ENCODE assay signal across 2 cellular contexts in the genomic region with DNA sequence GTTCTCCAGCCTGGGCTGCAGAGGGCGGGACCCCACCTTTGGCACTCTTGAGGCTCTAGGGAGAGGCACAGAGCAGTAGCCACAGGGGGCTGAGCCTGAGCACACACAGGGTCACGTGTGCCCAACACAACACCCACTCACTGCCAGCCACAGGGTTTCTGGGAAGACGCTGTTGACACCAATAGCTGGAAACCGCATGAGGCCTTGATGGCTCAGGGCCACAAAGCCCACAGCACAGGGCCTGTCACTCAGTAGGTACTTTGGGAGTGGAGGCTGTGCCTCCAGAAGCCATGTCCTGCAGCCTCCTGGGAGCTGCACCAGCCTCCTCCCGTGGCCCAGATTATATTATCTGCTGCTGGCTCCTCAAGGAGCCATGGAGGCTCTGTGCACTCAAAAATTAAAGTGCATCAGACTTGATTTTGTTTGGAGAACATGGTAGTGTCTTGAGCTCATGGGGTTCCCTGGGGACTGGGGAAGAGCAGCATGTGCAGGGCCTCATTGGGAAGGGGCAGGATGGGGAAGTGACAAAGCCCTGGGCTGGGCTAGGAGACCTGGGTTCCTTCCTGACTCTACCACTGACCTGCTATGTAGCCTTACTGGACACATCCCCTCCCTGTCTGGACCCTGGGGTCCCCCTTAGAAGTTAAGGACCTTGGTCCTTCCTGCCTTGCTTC.
A peak's percentile ranks its signal among the peaks of the same experiment; 100 is the strongest.
TF ChIP-seq lines count a peak whose summit lies in the region.

No MANE protein-coding gene starts in this region.

TF ChIP-seq in K562, 482 proteins besides CTCF, POLR2A, EP300 and RAD21 (continued from another document and continues in another):
- TF ChIP-seq CBX3 (IDR thresholded peaks at IDR 0.05; ENCODE audit: borderline replicate concordance in 1 of 2, low read length in 2 of 2) (peak in 1 of 2 experiments; percentile 60; a peak in 1 of 3 replicates), NR2C2 (CRISPR knock-in tag; IDR thresholded peaks at IDR 0.05) (no peak), NR2C2 (tag; IDR thresholded peaks at IDR 0.05) (peak; percentile 47; the same call in 1 of the 2 replicates), ZKSCAN1 (IDR thresholded peaks at IDR 0.05; ENCODE audit: low read depth, low read length) (peak; percentile 81), ZNF592 (IDR thresholded peaks at IDR 0.05) (peak; percentile 14; the same call in 1 of the 2 replicates), E2F6 (IDR thresholded peaks at IDR 0.05; ENCODE audit: borderline replicate concordance in 1 of 2, extremely low read depth in 1 of 2, insufficient read depth in 1 of 2, insufficient read length in 1 of 2, low read depth in 1 of 2, low read length in 1 of 2, poor library complexity in 1 of 2, severe bottlenecking in 1 of 2) (peak; percentile 22 to 44), EGR1 (conservative IDR thresholded peaks at IDR 0.05) (peak; percentile 85), DMBX1 (CRISPR knock-in tag; IDR thresholded peaks at IDR 0.05; ENCODE audit: borderline replicate concordance) (peak; percentile 24; the same call in 1 of the 2 replicates), USF2 (CRISPR knock-in tag; IDR thresholded peaks at IDR 0.05) (peak; percentile 78), CREM (IDR thresholded peaks at IDR 0.05; ENCODE audit: low read depth) (peak; percentile 23; the same call in 1 of the 2 replicates), HNRNPUL1 (IDR thresholded peaks at IDR 0.05; ENCODE audit: low read length) (no peak), CBFA2T2 (conservative IDR thresholded peaks at IDR 0.05) (peak; percentile 35; the same call in 1 of the 2 replicates), RUNX1 (IDR thresholded peaks at IDR 0.05; ENCODE audit: low read depth) (no peak), YY1 (IDR thresholded peaks at IDR 0.05; ENCODE audit: borderline replicate concordance in 1 of 3, control insufficient read depth in 1 of 3, extremely low read depth in 1 of 3, insufficient read depth in 3 of 3, insufficient read length in 1 of 3, insufficient replicate concordance in 2 of 3, low read depth in 1 of 3, low read length in 2 of 3) (no peak), ZBTB8A (IDR thresholded peaks at IDR 0.05; ENCODE audit: partially characterized antibody) (no peak), ZNF311 (CRISPR knock-in tag; IDR thresholded peaks at IDR 0.05) (no peak), BHLHE40 (IDR thresholded peaks at IDR 0.05; ENCODE audit: low read length) (peak; percentile 80)
- TF ChIP-seq, protein P1, sequence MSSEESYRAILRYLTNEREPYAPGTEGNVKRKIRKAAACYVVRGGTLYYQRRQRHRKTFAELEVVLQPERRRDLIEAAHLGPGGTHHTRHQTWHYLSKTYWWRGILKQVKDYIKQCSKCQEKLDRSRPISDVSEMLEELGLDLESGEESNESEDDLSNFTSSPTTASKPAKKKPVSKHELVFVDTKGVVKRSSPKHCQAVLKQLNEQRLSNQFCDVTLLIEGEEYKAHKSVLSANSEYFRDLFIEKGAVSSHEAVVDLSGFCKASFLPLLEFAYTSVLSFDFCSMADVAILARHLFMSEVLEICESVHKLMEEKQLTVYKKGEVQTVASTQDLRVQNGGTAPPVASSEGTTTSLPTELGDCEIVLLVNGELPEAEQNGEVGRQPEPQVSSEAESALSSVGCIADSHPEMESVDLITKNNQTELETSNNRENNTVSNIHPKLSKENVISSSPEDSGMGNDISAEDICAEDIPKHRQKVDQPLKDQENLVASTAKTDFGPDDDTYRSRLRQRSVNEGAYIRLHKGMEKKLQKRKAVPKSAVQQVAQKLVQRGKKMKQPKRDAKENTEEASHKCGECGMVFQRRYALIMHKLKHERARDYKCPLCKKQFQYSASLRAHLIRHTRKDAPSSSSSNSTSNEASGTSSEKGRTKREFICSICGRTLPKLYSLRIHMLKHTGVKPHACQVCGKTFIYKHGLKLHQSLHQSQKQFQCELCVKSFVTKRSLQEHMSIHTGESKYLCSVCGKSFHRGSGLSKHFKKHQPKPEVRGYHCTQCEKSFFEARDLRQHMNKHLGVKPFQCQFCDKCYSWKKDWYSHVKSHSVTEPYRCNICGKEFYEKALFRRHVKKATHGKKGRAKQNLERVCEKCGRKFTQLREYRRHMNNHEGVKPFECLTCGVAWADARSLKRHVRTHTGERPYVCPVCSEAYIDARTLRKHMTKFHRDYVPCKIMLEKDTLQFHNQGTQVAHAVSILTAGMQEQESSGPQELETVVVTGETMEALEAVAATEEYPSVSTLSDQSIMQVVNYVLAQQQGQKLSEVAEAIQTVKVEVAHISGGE (CRISPR knock-in tag; IDR thresholded peaks at IDR 0.05), result peak in 1 of 3 experiments; percentile 15; a peak in 1 of 6 replicates

TF ChIP-seq in SK-N-SH treated with all-trans-retinoic acid at 6 μM for 48 hours, 23 proteins besides CTCF, POLR2A, EP300 and RAD21 (continued from another document):
- TF ChIP-seq, protein P2, sequence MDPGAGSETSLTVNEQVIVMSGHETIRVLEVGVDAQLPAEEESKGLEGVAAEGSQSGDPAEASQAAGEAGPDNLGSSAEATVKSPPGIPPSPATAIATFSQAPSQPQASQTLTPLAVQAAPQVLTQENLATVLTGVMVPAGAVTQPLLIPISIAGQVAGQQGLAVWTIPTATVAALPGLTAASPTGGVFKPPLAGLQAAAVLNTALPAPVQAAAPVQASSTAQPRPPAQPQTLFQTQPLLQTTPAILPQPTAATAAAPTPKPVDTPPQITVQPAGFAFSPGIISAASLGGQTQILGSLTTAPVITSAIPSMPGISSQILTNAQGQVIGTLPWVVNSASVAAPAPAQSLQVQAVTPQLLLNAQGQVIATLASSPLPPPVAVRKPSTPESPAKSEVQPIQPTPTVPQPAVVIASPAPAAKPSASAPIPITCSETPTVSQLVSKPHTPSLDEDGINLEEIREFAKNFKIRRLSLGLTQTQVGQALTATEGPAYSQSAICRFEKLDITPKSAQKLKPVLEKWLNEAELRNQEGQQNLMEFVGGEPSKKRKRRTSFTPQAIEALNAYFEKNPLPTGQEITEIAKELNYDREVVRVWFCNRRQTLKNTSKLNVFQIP (CRISPR knock-in tag; IDR thresholded peaks at IDR 0.05; ENCODE audit: borderline replicate concordance, low read depth), result no peak
- TF ChIP-seq TOX (CRISPR knock-in tag; IDR thresholded peaks at IDR 0.05; ENCODE audit: borderline replicate concordance) (no peak), ESRRG (CRISPR knock-in tag; IDR thresholded peaks at IDR 0.05) (no peak), GLIS3 (CRISPR knock-in tag; IDR thresholded peaks at IDR 0.05) (no peak), ZNF8 (CRISPR knock-in tag; IDR thresholded peaks at IDR 0.05) (no peak), CSRNP3 (CRISPR knock-in tag; IDR thresholded peaks at IDR 0.05) (no peak), ZNF70 (CRISPR knock-in tag; IDR thresholded peaks at IDR 0.05) (no peak), ZFP30 (CRISPR knock-in tag; IDR thresholded peaks at IDR 0.05) (no peak), CREB5 (CRISPR knock-in tag; IDR thresholded peaks at IDR 0.05; ENCODE audit: low read depth) (no peak)
- TF ChIP-seq, protein P3, sequence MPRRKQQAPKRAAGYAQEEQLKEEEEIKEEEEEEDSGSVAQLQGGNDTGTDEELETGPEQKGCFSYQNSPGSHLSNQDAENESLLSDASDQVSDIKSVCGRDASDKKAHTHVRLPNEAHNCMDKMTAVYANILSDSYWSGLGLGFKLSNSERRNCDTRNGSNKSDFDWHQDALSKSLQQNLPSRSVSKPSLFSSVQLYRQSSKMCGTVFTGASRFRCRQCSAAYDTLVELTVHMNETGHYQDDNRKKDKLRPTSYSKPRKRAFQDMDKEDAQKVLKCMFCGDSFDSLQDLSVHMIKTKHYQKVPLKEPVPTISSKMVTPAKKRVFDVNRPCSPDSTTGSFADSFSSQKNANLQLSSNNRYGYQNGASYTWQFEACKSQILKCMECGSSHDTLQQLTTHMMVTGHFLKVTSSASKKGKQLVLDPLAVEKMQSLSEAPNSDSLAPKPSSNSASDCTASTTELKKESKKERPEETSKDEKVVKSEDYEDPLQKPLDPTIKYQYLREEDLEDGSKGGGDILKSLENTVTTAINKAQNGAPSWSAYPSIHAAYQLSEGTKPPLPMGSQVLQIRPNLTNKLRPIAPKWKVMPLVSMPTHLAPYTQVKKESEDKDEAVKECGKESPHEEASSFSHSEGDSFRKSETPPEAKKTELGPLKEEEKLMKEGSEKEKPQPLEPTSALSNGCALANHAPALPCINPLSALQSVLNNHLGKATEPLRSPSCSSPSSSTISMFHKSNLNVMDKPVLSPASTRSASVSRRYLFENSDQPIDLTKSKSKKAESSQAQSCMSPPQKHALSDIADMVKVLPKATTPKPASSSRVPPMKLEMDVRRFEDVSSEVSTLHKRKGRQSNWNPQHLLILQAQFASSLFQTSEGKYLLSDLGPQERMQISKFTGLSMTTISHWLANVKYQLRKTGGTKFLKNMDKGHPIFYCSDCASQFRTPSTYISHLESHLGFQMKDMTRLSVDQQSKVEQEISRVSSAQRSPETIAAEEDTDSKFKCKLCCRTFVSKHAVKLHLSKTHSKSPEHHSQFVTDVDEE (CRISPR knock-in tag; IDR thresholded peaks at IDR 0.05), result no peak
